In the genomic region with DNA sequence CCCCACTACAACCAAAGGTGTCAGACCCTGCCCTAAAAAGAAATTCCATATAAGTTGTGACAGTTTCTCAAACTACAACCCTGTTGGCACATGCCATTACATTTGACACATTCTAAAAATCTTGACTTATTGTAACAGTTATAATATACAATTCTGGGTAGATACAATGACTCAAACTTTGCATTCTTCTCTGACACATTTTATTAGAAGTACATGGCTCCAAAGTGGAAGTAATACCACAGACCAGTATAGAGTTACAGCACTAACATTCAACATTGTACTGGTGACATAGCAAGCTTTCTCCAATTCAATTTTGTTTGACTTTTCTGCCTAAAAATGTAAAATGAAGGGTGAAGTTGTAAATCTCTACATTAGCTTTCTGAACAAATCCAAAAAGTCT, we compare ENCODE assay signal across 17 cellular contexts.
A peak's percentile ranks its signal among the peaks of the same experiment; 100 is the strongest.
DNase-seq lines count a peak whose midpoint lies in the region; ATAC-seq and TF ChIP-seq lines count a peak whose summit lies in the region.
"Had no signal": no experiment of that assay in that cellular context is flagged by ENCODE, and none has a peak within 500 bp of the region (broad histone marks: within the 10 kb centered on the region; RNA-seq: fewer than 3 reads in every experiment).

No MANE protein-coding gene starts in this region.

- DNase-seq in HS-27A (ENCODE audit: low read depth) (peak; percentile 51), adipocyte (ENCODE audit: low read depth) (peak; percentile 47), foreskin fibroblast (peak; percentile 7 to 32), T-helper 9 cell (no peak), osteoblast (ENCODE audit: insufficient read length, low spot score, missing footprints) (no peak)
- DNase-seq in activated CD4-positive, alpha-beta T cell treated with anti-CD3 and anti-CD28 coated beads, Interleukin-2, amount 50 U/mL, for 48 hours: no peak
- DNase-seq: GM23248; NCI-H1105; NCI-H1694; NCI-H2081 treated with DMSO at 0.1 percent for 48 hours; NCI-H446 treated with DMSO at 0.1 percent for 48 hours; NK-92 treated with Interleukin-12 subunit alpha and Interleukin-12 subunit beta, amount 100 ng/mL, for 24 hours; Right ventricle myocardium superior had no signal

- no peak overlapping the region for H3K9ac ChIP-seq in adipocyte (ENCODE audit: low read length)
- H3K9ac ChIP-seq: GM23248 had no signal

- no peaks in the 10 kb centered on the region for H4K20me1 ChIP-seq in osteoblast (ENCODE audit: insufficient read depth, low read length)

- H3K79me2 ChIP-seq in osteoblast (ENCODE audit: insufficient read depth, low read length): no peaks in the 10 kb centered on the region

- H3K4me2 ChIP-seq in osteoblast (ENCODE audit: insufficient read depth, low read length): no peak overlapping the region

- no peak for TF ChIP-seq CTCF in foreskin fibroblast (IDR thresholded peaks at IDR 0.05; ENCODE audit: low read depth, low read length)
- TF ChIP-seq CTCF in osteoblast (IDR thresholded peaks at IDR 0.05; ENCODE audit: extremely low read depth, low read depth, low read length): no peak

- H3K36me3 ChIP-seq in adipocyte (ENCODE audit: control insufficient read depth, insufficient read depth, low read length, severe bottlenecking): no peaks in the 10 kb centered on the region
- no peaks in the 10 kb centered on the region for H3K36me3 ChIP-seq in osteoblast (ENCODE audit: insufficient read depth, low read length)

- H3K27me3 ChIP-seq in adipocyte (replicated peaks; ENCODE audit: control insufficient read depth, insufficient read depth, low read length): no peaks in the 10 kb centered on the region
- no peaks in the 10 kb centered on the region for H3K27me3 ChIP-seq in osteoblast (ENCODE audit: insufficient read depth, low read length)

- H3K4me1 ChIP-seq in adipocyte (ENCODE audit: control insufficient read depth, insufficient read depth, low read length) (no peaks in the 10 kb centered on the region), osteoblast (ENCODE audit: insufficient read depth, low read length) (no peaks in the 10 kb centered on the region)

- H3K9me3 ChIP-seq in adipocyte (ENCODE audit: control insufficient read depth, low read length): no peaks in the 10 kb centered on the region
- no peaks in the 10 kb centered on the region for H3K9me3 ChIP-seq in osteoblast (ENCODE audit: low read depth, low read length)

- ATAC-seq in HG03469 (IDR thresholded peaks at IDR 0.05; ENCODE audit: unreplicated experiment): no peak
- ATAC-seq: HCT116 had no signal

- no peak overlapping the region for H2AFZ ChIP-seq in osteoblast (ENCODE audit: low read length)
- H2AFZ ChIP-seq: GM23248 had no signal

- no peak overlapping the region for H3K27ac ChIP-seq in osteoblast (ENCODE audit: low read depth, low read length)
- H3K27ac ChIP-seq: C4-2B, GM23248, SK-N-MC had no signal

- H3K4me3 ChIP-seq in adipocyte (ENCODE audit: low read length) (no peak overlapping the region), foreskin fibroblast (ENCODE audit: low read depth in 1 of 2, low read length in 2 of 2) (no peak overlapping the region), osteoblast (ENCODE audit: insufficient read depth, low read length) (no peak overlapping the region)
- H3K4me3 ChIP-seq: GM23248, SK-N-MC had no signal

Comparison
In these comparisons a context has a peak if more than half of its experiments do, and no peak if none do; other contexts are left out.
1. DNase-seq: peak in HS-27A (single experiment), adipocyte (single experiment) and foreskin fibroblast (2 of 2); none in activated CD4-positive, alpha-beta T cell treated with anti-CD3 and anti-CD28 coated beads, Interleukin-2, amount 50 U/mL, for 48 hours (0 of 2), T-helper 9 cell (single experiment) and osteoblast (single experiment).